ENCODE assay signal across 27 cellular contexts in genomic region chr15:25770618-25771369, GRCh38.
"Had no signal": no experiment of that assay in that cellular context is flagged by ENCODE, and none has a peak within 500 bp of the region (broad histone marks: within the 10 kb centered on the region; RNA-seq: fewer than 3 reads in every experiment).

No MANE protein-coding gene starts in this region.

- H3K27me3 ChIP-seq: foreskin keratinocyte, pancreas, tibial nerve, vagina had no signal

- H3K27ac Mint-ChIP-seq: activated naive CD8-positive, alpha-beta T cell treated with anti-CD3 and anti-CD28 coated beads, Interleukin-2, amount 50 U/mL, for 24 hours; stimulated activated effector memory CD8-positive, alpha-beta T cell treated with anti-CD3 and anti-CD28 coated beads, Interleukin-12 subunit alpha, Interleukin-12 subunit beta, amount 100 ng/mL, for 72 hours; stimulated activated naive CD8-positive, alpha-beta T cell treated with anti-CD3 and anti-CD28 coated beads, Interleukin-15, amount 100 ng/mL, for 72 hours had no signal

- H3K27ac ChIP-seq: foreskin keratinocyte, lower lobe of right lung, pancreas, psoas muscle, tibial nerve, vagina, VCaP had no signal

- H3K9me3 ChIP-seq: lower lobe of right lung, pancreas, psoas muscle, tibial nerve, vagina had no signal

- H3K36me3 ChIP-seq: lower lobe of right lung, pancreas, tibial nerve, vagina had no signal

- DNase-seq: activated CD4-positive, alpha-beta T cell treated with anti-CD3 and anti-CD28 coated beads, Interleukin-2, amount 50 U/mL, for 4 hours; activated gamma-delta T cell; activated naive CD4-positive, alpha-beta T cell treated with anti-CD3 and anti-CD28 coated beads, Interleukin-2, amount 50 U/mL, for 16 hours; activated naive CD8-positive, alpha-beta T cell treated with anti-CD3 and anti-CD28 coated beads, Interleukin-2, amount 50 U/mL, for 24 hours; activated T-cell treated with anti-CD3 and anti-CD28 coated beads for 4 hours; cerebellar nuclear complex; cortex of kidney; effector CD4-positive, alpha-beta T cell; erythroblast; foreskin keratinocyte; kidney; lower lobe of right lung; naive thymus-derived CD8-positive, alpha-beta T cell; pancreas; psoas muscle; right cardiac atrium; stimulated activated CD4-positive, alpha-beta T cell treated with anti-CD3 and anti-CD28 coated beads, Interleukin-12 subunit alpha, Interleukin-12 subunit beta, amount 100 ng/mL, for 4 hours; stimulated activated CD4-positive, alpha-beta T cell treated with anti-CD3 and anti-CD28 coated beads, Interleukin-1b, Interleukin-23, amount 100 ng/mL, for 48 hours; stimulated activated naive CD8-positive, alpha-beta T cell treated with anti-CD3 and anti-CD28 coated beads, Interleukin-15, amount 100 ng/mL, for 72 hours; T-helper 17 cell had no signal

- H3K4me3 ChIP-seq: lower lobe of right lung, pancreas, psoas muscle, tibial nerve, vagina had no signal

- H3K4me3 Mint-ChIP-seq: activated naive CD8-positive, alpha-beta T cell treated with anti-CD3 and anti-CD28 coated beads, Interleukin-2, amount 50 U/mL, for 24 hours; naive thymus-derived CD8-positive, alpha-beta T cell; stimulated activated effector memory CD8-positive, alpha-beta T cell treated with anti-CD3 and anti-CD28 coated beads, Interleukin-12 subunit alpha, Interleukin-12 subunit beta, amount 100 ng/mL, for 72 hours; stimulated activated naive CD8-positive, alpha-beta T cell treated with anti-CD3 and anti-CD28 coated beads, Interleukin-15, amount 100 ng/mL, for 72 hours; T-helper 17 cell had no signal

- H3K4me1 ChIP-seq: foreskin keratinocyte, pancreas had no signal

- FAIRE-seq: endometrium, kidney, pancreas had no signal

- H3K27me3 Mint-ChIP-seq: activated naive CD8-positive, alpha-beta T cell treated with anti-CD3 and anti-CD28 coated beads, Interleukin-2, amount 50 U/mL, for 24 hours; naive thymus-derived CD8-positive, alpha-beta T cell; stimulated activated naive CD8-positive, alpha-beta T cell treated with anti-CD3 and anti-CD28 coated beads, Interleukin-15, amount 100 ng/mL, for 72 hours; T-helper 17 cell had no signal

- H3K9me3 Mint-ChIP-seq: activated naive CD8-positive, alpha-beta T cell treated with anti-CD3 and anti-CD28 coated beads, Interleukin-2, amount 50 U/mL, for 24 hours; naive thymus-derived CD8-positive, alpha-beta T cell; stimulated activated effector memory CD8-positive, alpha-beta T cell treated with anti-CD3 and anti-CD28 coated beads, Interleukin-12 subunit alpha, Interleukin-12 subunit beta, amount 100 ng/mL, for 72 hours; stimulated activated naive CD8-positive, alpha-beta T cell treated with anti-CD3 and anti-CD28 coated beads, Interleukin-15, amount 100 ng/mL, for 72 hours had no signal

- ATAC-seq: activated CD4-positive, CD25-positive, alpha-beta regulatory T cell treated with anti-CD3 and anti-CD28 coated beads, Interleukin-2, amount 50 U/mL, for 24 hours; activated naive CD8-positive, alpha-beta T cell treated with anti-CD3 and anti-CD28 coated beads, Interleukin-2, amount 50 U/mL, for 24 hours; foreskin keratinocyte; left lobe of liver; naive thymus-derived CD8-positive, alpha-beta T cell; pancreas; psoas muscle; stimulated activated effector memory CD8-positive, alpha-beta T cell treated with anti-CD3 and anti-CD28 coated beads, Interleukin-12 subunit alpha, Interleukin-12 subunit beta, amount 100 ng/mL, for 72 hours; stimulated activated naive CD8-positive, alpha-beta T cell treated with anti-CD3 and anti-CD28 coated beads, Interleukin-15, amount 100 ng/mL, for 72 hours; T-helper 17 cell had no signal
